ENCODE assay signal across 16 cellular contexts in the genomic region with DNA sequence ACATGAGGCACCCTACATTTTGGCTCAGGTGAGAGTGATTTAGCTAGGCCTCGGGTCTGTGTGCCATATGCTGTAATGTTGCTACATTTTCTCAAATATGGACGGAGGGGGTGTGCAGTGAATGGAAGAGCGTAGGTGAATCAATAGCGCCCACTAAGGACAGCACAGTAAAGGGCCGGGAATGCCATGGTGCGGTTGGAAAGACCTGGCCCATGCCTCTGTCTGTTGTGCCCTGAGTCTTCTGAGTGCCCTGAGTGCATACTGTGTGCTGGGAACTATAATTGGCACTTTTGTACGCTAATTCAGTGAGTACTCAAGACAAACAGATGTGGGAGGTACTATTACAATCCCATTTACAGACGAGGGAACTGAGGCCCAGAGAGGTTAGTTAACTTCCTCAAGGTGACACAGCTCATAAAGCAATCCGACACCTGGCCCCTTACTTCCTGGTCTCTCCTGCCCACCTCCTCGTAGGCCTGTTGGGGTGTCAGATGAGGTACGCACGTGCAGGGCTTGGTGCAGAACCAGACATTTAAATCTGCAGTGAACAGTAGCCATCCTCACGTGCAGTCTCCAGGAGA. TPM values are rescaled to one million over a fixed set of nuclear protein-coding genes. Genes with fewer than 3 reads are reported as not detected.
DNase-seq lines count a peak whose midpoint lies in the region; ATAC-seq and TF ChIP-seq lines count a peak whose summit lies in the region.
"Had no signal": no experiment of that assay in that cellular context is flagged by ENCODE, and none has a peak within 500 bp of the region (broad histone marks: within the 10 kb centered on the region; RNA-seq: fewer than 3 reads in every experiment).

No MANE protein-coding gene starts in this region.

- H4K20me1 ChIP-seq in PC-9 (ENCODE audit: insufficient read depth) (no peaks in the 10 kb centered on the region), fibroblast of lung (ENCODE audit: control insufficient read depth, extremely low read depth, insufficient read depth, low read length) (no peaks in the 10 kb centered on the region)
- H4K20me1 ChIP-seq: BLaER1 had no signal

- no peak overlapping the region for H3K9ac ChIP-seq in fibroblast of lung (ENCODE audit: insufficient read depth, low read length)
- H3K9ac ChIP-seq: BLaER1 had no signal

- TF ChIP-seq CTCF in Caco-2 (IDR thresholded peaks at IDR 0.05; ENCODE audit: insufficient read depth in 1 of 2, low read depth in 1 of 2, low read length in 1 of 2, severe bottlenecking in 1 of 2, unreplicated experiment in 1 of 2) (no peak), PC-9 (conservative IDR thresholded peaks at IDR 0.05) (no peak), fibroblast of lung (conservative IDR thresholded peaks at IDR 0.05 in 1 of 2, IDR thresholded peaks at IDR 0.05 in 1 of 2; ENCODE audit: low read depth in 1 of 2, low read length in 2 of 2) (no peak), sigmoid colon (IDR thresholded peaks at IDR 0.05) (no peak)

- H3F3A ChIP-seq in PC-9 (ENCODE audit: insufficient read depth, low read depth) = peaks cover 10% of the 10 kb centered on the region; the same call in 1 of the 2 replicates

- no peak for TF ChIP-seq EP300 in sigmoid colon (IDR thresholded peaks at IDR 0.05)

- H3K27ac ChIP-seq in PC-9 (no peak overlapping the region), fibroblast of lung (ENCODE audit: insufficient read depth, low read length) (no peak overlapping the region), sigmoid colon (peak overlapping the region in 3 of 4 donors; percentile 82 to 89 (median 87))
- H3K27ac ChIP-seq: BLaER1, epithelial cell of prostate had no signal

- H3K9me2 ChIP-seq in PC-9 (ENCODE audit: insufficient read depth) = no peaks in the 10 kb centered on the region

- H3K4me1 Mint-ChIP-seq in Caco-2 (ENCODE audit: low read depth, unreplicated experiment) = peaks cover 32% of the 10 kb centered on the region

- H3K27me3 ChIP-seq in Caco-2 (replicated peaks; ENCODE audit: control insufficient read depth, insufficient read depth, low read length) (no peaks in the 10 kb centered on the region), PC-9 (ENCODE audit: insufficient read depth, low read depth) (no peaks in the 10 kb centered on the region), fibroblast of lung (ENCODE audit: control insufficient read depth, insufficient read depth, low read length) (no peaks in the 10 kb centered on the region), sigmoid colon (no peaks in the 10 kb centered on the region)
- H3K27me3 ChIP-seq: BLaER1 had no signal

- H3K9me3 Mint-ChIP-seq in Caco-2 (ENCODE audit: unreplicated experiment) = no peaks in the 10 kb centered on the region
- H3K9me3 Mint-ChIP-seq: activated CD8-positive, alpha-beta T cell treated with anti-CD3 and anti-CD28 coated beads for 36 hours; nephron progenitor cell had no signal

- no peaks in the 10 kb centered on the region for H3K36me3 Mint-ChIP-seq in Caco-2 (ENCODE audit: insufficient read depth, unreplicated experiment)

- BruUV-seq in Caco-2 (replicated peaks; lab: Mats Ljungman, UMichigan) (no TSS peak), PC-9 (replicated peaks; lab: Mats Ljungman, UMichigan) (no TSS peak)

- H3K27ac Mint-ChIP-seq in Caco-2 (ENCODE audit: unreplicated experiment) = peak overlapping the region; percentile 58
- H3K27ac Mint-ChIP-seq: activated CD8-positive, alpha-beta T cell treated with anti-CD3 and anti-CD28 coated beads for 36 hours; nephron progenitor cell had no signal

- intact Hi-C loops in Caco-2 (cut with micrococcal nuclease; ENCODE audit: unreplicated experiment) = loop anchor here (1.0 to 5.0 kb wide), 8 partner anchors 35 to 396 kb away; a partner anchor contains a TSS
- intact Hi-C loops in PC-9 (cut with micrococcal nuclease; ENCODE audit: unreplicated experiment) = loop anchor here (1.0 kb wide), 2 partner anchors 276 to 317 kb away; no protein-coding TSS in a partner anchor
- intact Hi-C loops in sigmoid colon (cut with DNase I) = loop anchor here (1.0 to 5.0 kb wide), 4 partner anchors 158 to 316 kb away; a partner anchor contains a TSS

- H3K36me3 ChIP-seq in Caco-2 (ENCODE audit: control insufficient read depth, insufficient read depth, low read length) (no peaks in the 10 kb centered on the region), PC-9 (ENCODE audit: low read depth) (no peaks in the 10 kb centered on the region), fibroblast of lung (ENCODE audit: control insufficient read depth, insufficient read depth, low read length) (no peaks in the 10 kb centered on the region), sigmoid colon (no peaks in the 10 kb centered on the region)
- H3K36me3 ChIP-seq: BLaER1 had no signal

- H2AFZ ChIP-seq in PC-9 = no peak overlapping the region
- H2AFZ ChIP-seq in fibroblast of lung (ENCODE audit: low read length) = no peak overlapping the region

- H3K27me3 Mint-ChIP-seq in Caco-2 (ENCODE audit: insufficient read depth, unreplicated experiment) = no peaks in the 10 kb centered on the region
- H3K27me3 Mint-ChIP-seq: activated CD8-positive, alpha-beta T cell treated with anti-CD3 and anti-CD28 coated beads for 36 hours had no signal

- H3K4me1 ChIP-seq in Caco-2 = peaks cover 17% of the 10 kb centered on the region
- peaks cover 22% of the 10 kb centered on the region for H3K4me1 ChIP-seq in PC-9 (replicated peaks; ENCODE audit: insufficient read depth)
- peaks cover 6% of the 10 kb centered on the region for H3K4me1 ChIP-seq in fibroblast of lung (ENCODE audit: control insufficient read depth, extremely low read depth, insufficient read depth, low read length)
- H3K4me1 ChIP-seq in sigmoid colon = peaks cover 0 to 50% (median 42%) of the 10 kb centered on the region in 4 donors
- H3K4me1 ChIP-seq: BLaER1 had no signal

- ATAC-seq in GM18498 (IDR thresholded peaks at IDR 0.05; ENCODE audit: unreplicated experiment) = no peak

- H3K4me3 ChIP-seq in Caco-2 (ENCODE audit: low read depth, low read length) (no peak overlapping the region), PC-9 (no peak overlapping the region), fibroblast of lung (replicated peaks in 1 of 4; ENCODE audit: control extremely low read depth in 1 of 4, insufficient read depth in 1 of 4, low read depth in 3 of 4, low read length in 4 of 4) (no peak overlapping the region), sigmoid colon (no peak overlapping the region)
- H3K4me3 ChIP-seq: BLaER1 had no signal

- CTCF ChIA-PET in Caco-2 (lab: Charles Lee) = interaction anchor here (0.6 to 1.8 kb wide), 9 partner anchors 21 to 317 kb away, joined by 3 to 29 read pairs (median 7); no protein-coding TSS in a partner anchor
- CTCF ChIA-PET in PC-9 (lab: Charles Lee) = interaction anchor here (0.6 to 1.3 kb wide), 2 partner anchors 317 to 1004 kb away, joined by 3 to 4 read pairs; no protein-coding TSS in a partner anchor

- TF ChIP-seq POLR2A in sigmoid colon (IDR thresholded peaks at IDR 0.05) = no peak

- H3K9me3 ChIP-seq in Caco-2 (no peaks in the 10 kb centered on the region), PC-9 (ENCODE audit: insufficient read depth, low read depth) (no peaks in the 10 kb centered on the region), fibroblast of lung (ENCODE audit: control insufficient read depth, insufficient read depth, low read depth, low read length) (no peaks in the 10 kb centered on the region), sigmoid colon (no peaks in the 10 kb centered on the region)
- H3K9me3 ChIP-seq: BLaER1 had no signal

- POLR2A ChIA-PET in Caco-2 (lab: Charles Lee) (no interaction called here), PC-9 (lab: Charles Lee; ENCODE audit: unreplicated experiment) (no interaction called here)

- H3K4me3 Mint-ChIP-seq in Caco-2 (ENCODE audit: unreplicated experiment) = no peak overlapping the region
- H3K4me3 Mint-ChIP-seq: activated CD8-positive, alpha-beta T cell treated with anti-CD3 and anti-CD28 coated beads for 36 hours; immature natural killer cell; nephron progenitor cell had no signal

- H3K4me2 ChIP-seq in PC-9 = peak overlapping the region; percentile 81
- peak overlapping the region; percentile 23 for H3K4me2 ChIP-seq in fibroblast of lung (ENCODE audit: extremely low read depth, insufficient read depth, low read length)
- H3K4me2 ChIP-seq: BLaER1 had no signal

- 86 to 87% methylated on average over 13 of the region's 13 CpGs for whole genome bisulfite sequencing in sigmoid colon, 2 donors

- no peak for DNase-seq in Caco-2
- no peak for DNase-seq in PC-9
- no peak for DNase-seq in fibroblast of lung (ENCODE audit: low read depth in 2 of 2)
- DNase-seq in sigmoid colon = peak; percentile 46
- no peak for DNase-seq in H4 (ENCODE audit: low spot score)
- no peak for DNase-seq in DMS114 treated with DMSO at 0.1 percent for 48 hours (lab: John Stamatoyannopoulos, UW; ENCODE audit: unreplicated experiment)
- DNase-seq: DMS153, NCI-H187 treated with DMSO at 0.1 percent for 48 hours, NCI-H510A had no signal

- H3K79me2 ChIP-seq in PC-9 (ENCODE audit: low read depth) = no peaks in the 10 kb centered on the region
- H3K79me2 ChIP-seq in fibroblast of lung (ENCODE audit: control insufficient read depth, insufficient read depth, low read length) = no peaks in the 10 kb centered on the region

RNA-seq across cellular contexts. Expression of a gene that starts 17.3 kb away (rescaled TPM):
- total RNA-seq in Caco-2 (2022) (1.5 and 2.0 TPM in 2 replicates), PC-9 (2021) (0.25 TPM in 1 of 2 replicates, not detected in the other), fibroblast of lung (0.26 and 0.50 TPM in 2 replicates), sigmoid colon (1 to 10 TPM in 2 of 4 donors, under 1 TPM in 1, not detected in 1; 0.99 to 1.9 (median 1.1) TPM)
- polyA plus RNA-seq in fibroblast of lung (0.06 and 0.07 TPM in 2 replicates), sigmoid colon (under 1 TPM in 1 of 3 donors, not detected in 2; 0.58 TPM)
- polyA plus RNA-seq in fibroblast of lung (2012) = 0.08 TPM in 1 of 2 replicates, not detected in the other
- not detected in 2 replicates for polyA minus RNA-seq in fibroblast of lung (ENCODE audit: low replicate concordance)
- not detected in 2 replicates for total RNA-seq in H4 (2014; rRNA removed; shearing (Covaris generic))
- total RNA-seq: lung microvascular endothelial cell had no signal

Comparison
In these comparisons a context has a peak if more than half of its experiments do, and no peak if none do; other contexts are left out.
1. H3K27ac ChIP-seq: peak in sigmoid colon (3 of 4); none in PC-9 (single experiment) and fibroblast of lung (single experiment).